In the genomic region with DNA sequence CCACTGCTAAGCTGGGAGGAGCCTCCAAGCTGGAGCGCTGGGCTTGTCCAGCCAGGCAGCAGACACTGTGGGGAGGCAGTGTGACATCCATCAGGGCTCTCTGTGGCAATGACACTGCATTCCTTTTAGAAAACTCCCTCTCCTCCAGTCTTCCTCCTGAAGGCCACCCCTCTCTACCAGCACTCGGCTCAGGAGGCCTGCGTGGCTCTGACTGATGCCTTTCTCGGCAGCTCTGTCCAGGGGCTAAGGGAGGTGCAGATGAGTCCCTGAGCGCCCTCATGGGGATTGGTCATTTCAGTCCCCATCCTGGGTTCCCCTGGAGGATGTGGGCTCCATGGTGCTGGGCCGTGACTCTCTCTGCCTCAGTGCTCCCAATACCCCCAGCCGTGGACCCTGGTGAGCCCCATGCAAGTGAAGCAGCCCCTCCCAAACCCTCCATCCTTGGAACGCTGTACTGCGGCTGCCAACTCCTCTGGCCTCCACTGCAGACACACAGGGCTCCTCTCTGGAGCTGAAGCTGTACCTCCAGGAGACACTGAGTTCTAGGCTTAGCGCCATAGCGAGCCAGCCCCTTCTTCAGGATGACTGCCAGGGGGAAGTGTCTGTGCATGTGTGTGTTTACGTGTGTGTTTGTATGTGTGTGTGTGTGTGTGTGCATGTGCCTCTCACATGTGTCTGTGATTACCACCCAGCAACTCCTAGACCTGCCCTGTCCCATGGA, we compare ENCODE assay signal across 2 cellular contexts.
TF ChIP-seq lines count a peak whose summit lies in the region.

No MANE protein-coding gene starts in this region.

TF ChIP-seq in SK-N-SH, 30 proteins besides CTCF, POLR2A, EP300 and RAD21 (continued from another document):
- no peak for TF ChIP-seq CHD2 (IDR thresholded peaks at IDR 0.05; ENCODE audit: low read length, partially characterized antibody)
- TF ChIP-seq, protein P1, sequence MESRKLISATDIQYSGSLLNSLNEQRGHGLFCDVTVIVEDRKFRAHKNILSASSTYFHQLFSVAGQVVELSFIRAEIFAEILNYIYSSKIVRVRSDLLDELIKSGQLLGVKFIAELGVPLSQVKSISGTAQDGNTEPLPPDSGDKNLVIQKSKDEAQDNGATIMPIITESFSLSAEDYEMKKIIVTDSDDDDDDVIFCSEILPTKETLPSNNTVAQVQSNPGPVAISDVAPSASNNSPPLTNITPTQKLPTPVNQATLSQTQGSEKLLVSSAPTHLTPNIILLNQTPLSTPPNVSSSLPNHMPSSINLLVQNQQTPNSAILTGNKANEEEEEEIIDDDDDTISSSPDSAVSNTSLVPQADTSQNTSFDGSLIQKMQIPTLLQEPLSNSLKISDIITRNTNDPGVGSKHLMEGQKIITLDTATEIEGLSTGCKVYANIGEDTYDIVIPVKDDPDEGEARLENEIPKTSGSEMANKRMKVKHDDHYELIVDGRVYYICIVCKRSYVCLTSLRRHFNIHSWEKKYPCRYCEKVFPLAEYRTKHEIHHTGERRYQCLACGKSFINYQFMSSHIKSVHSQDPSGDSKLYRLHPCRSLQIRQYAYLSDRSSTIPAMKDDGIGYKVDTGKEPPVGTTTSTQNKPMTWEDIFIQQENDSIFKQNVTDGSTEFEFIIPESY (IDR thresholded peaks at IDR 0.05; ENCODE audit: borderline replicate concordance, low read depth), result no peak
- TF ChIP-seq TAF1 (IDR thresholded peaks at IDR 0.05; ENCODE audit: borderline replicate concordance, low read depth, low read length), result no peak
- no peak for TF ChIP-seq YY1 (IDR thresholded peaks at IDR 0.05; ENCODE audit: low read depth)
- TF ChIP-seq, protein P2, sequence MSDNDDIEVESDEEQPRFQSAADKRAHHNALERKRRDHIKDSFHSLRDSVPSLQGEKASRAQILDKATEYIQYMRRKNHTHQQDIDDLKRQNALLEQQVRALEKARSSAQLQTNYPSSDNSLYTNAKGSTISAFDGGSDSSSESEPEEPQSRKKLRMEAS (IDR thresholded peaks at IDR 0.05; ENCODE audit: low read depth), result no peak
- TF ChIP-seq TEAD4 (IDR thresholded peaks at IDR 0.05; ENCODE audit: borderline replicate concordance, insufficient read depth), result no peak
- no peak for TF ChIP-seq EZH2phosphoT487 (IDR thresholded peaks at IDR 0.05; ENCODE audit: borderline replicate concordance, low read depth)
- no peak for TF ChIP-seq FOXJ3 (CRISPR knock-in tag; IDR thresholded peaks at IDR 0.05)
- TF ChIP-seq GABPA (IDR thresholded peaks at IDR 0.05; ENCODE audit: low read depth), result no peak
- TF ChIP-seq, protein P3, sequence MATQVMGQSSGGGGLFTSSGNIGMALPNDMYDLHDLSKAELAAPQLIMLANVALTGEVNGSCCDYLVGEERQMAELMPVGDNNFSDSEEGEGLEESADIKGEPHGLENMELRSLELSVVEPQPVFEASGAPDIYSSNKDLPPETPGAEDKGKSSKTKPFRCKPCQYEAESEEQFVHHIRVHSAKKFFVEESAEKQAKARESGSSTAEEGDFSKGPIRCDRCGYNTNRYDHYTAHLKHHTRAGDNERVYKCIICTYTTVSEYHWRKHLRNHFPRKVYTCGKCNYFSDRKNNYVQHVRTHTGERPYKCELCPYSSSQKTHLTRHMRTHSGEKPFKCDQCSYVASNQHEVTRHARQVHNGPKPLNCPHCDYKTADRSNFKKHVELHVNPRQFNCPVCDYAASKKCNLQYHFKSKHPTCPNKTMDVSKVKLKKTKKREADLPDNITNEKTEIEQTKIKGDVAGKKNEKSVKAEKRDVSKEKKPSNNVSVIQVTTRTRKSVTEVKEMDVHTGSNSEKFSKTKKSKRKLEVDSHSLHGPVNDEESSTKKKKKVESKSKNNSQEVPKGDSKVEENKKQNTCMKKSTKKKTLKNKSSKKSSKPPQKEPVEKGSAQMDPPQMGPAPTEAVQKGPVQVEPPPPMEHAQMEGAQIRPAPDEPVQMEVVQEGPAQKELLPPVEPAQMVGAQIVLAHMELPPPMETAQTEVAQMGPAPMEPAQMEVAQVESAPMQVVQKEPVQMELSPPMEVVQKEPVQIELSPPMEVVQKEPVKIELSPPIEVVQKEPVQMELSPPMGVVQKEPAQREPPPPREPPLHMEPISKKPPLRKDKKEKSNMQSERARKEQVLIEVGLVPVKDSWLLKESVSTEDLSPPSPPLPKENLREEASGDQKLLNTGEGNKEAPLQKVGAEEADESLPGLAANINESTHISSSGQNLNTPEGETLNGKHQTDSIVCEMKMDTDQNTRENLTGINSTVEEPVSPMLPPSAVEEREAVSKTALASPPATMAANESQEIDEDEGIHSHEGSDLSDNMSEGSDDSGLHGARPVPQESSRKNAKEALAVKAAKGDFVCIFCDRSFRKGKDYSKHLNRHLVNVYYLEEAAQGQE (IDR thresholded peaks at IDR 0.05; ENCODE audit: low read depth, low read length), result no peak
- no peak for TF ChIP-seq FOXM1 (IDR thresholded peaks at IDR 0.05; ENCODE audit: low read depth)
- TF ChIP-seq TCF12 (IDR thresholded peaks at IDR 0.05), result no peak

TF ChIP-seq in SK-N-SH treated with all-trans-retinoic acid at 6 μM for 48 hours, 23 proteins besides CTCF, POLR2A, EP300 and RAD21 (continued from another document):
- TF ChIP-seq, protein P4, sequence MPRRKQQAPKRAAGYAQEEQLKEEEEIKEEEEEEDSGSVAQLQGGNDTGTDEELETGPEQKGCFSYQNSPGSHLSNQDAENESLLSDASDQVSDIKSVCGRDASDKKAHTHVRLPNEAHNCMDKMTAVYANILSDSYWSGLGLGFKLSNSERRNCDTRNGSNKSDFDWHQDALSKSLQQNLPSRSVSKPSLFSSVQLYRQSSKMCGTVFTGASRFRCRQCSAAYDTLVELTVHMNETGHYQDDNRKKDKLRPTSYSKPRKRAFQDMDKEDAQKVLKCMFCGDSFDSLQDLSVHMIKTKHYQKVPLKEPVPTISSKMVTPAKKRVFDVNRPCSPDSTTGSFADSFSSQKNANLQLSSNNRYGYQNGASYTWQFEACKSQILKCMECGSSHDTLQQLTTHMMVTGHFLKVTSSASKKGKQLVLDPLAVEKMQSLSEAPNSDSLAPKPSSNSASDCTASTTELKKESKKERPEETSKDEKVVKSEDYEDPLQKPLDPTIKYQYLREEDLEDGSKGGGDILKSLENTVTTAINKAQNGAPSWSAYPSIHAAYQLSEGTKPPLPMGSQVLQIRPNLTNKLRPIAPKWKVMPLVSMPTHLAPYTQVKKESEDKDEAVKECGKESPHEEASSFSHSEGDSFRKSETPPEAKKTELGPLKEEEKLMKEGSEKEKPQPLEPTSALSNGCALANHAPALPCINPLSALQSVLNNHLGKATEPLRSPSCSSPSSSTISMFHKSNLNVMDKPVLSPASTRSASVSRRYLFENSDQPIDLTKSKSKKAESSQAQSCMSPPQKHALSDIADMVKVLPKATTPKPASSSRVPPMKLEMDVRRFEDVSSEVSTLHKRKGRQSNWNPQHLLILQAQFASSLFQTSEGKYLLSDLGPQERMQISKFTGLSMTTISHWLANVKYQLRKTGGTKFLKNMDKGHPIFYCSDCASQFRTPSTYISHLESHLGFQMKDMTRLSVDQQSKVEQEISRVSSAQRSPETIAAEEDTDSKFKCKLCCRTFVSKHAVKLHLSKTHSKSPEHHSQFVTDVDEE (CRISPR knock-in tag; IDR thresholded peaks at IDR 0.05), result no peak
- TF ChIP-seq, protein P5, sequence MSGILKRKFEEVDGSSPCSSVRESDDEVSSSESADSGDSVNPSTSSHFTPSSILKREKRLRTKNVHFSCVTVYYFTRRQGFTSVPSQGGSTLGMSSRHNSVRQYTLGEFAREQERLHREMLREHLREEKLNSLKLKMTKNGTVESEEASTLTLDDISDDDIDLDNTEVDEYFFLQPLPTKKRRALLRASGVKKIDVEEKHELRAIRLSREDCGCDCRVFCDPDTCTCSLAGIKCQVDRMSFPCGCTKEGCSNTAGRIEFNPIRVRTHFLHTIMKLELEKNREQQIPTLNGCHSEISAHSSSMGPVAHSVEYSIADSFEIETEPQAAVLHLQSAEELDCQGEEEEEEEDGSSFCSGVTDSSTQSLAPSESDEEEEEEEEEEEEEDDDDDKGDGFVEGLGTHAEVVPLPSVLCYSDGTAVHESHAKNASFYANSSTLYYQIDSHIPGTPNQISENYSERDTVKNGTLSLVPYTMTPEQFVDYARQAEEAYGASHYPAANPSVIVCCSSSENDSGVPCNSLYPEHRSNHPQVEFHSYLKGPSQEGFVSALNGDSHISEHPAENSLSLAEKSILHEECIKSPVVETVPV (CRISPR knock-in tag; IDR thresholded peaks at IDR 0.05), result no peak
- TF ChIP-seq TCF4 (CRISPR knock-in tag; IDR thresholded peaks at IDR 0.05; ENCODE audit: borderline replicate concordance) (no peak), PPARA (CRISPR knock-in tag; IDR thresholded peaks at IDR 0.05; ENCODE audit: borderline replicate concordance) (no peak), ZFP3 (CRISPR knock-in tag; IDR thresholded peaks at IDR 0.05) (no peak), ISL1 (CRISPR knock-in tag; IDR thresholded peaks at IDR 0.05) (no peak), ZNF70 (CRISPR knock-in tag; IDR thresholded peaks at IDR 0.05) (no peak), SNAI2 (CRISPR knock-in tag; IDR thresholded peaks at IDR 0.05) (no peak)
- TF ChIP-seq, protein P6, sequence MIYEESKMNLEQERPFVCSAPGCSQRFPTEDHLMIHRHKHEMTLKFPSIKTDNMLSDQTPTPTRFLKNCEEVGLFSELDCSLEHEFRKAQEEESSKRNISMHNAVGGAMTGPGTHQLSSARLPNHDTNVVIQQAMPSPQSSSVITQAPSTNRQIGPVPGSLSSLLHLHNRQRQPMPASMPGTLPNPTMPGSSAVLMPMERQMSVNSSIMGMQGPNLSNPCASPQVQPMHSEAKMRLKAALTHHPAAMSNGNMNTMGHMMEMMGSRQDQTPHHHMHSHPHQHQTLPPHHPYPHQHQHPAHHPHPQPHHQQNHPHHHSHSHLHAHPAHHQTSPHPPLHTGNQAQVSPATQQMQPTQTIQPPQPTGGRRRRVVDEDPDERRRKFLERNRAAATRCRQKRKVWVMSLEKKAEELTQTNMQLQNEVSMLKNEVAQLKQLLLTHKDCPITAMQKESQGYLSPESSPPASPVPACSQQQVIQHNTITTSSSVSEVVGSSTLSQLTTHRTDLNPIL (CRISPR knock-in tag; IDR thresholded peaks at IDR 0.05; ENCODE audit: low read depth), result no peak
TF ChIP-seq in SK-N-SH treated with all-trans-retinoic acid at 6 μM for 48 hours: peak in this region for 0.
